9 cellular contexts compared by ENCODE assay signal in genomic region chr6:32845381-32845884, GRCh38. TPM values are rescaled to one million over a fixed set of nuclear protein-coding genes. Genes with fewer than 3 reads are reported as not detected.
DNase-seq lines count a peak whose midpoint lies in the region; ATAC-seq and TF ChIP-seq lines count a peak whose summit lies in the region.
"Had no signal": no experiment of that assay in that cellular context is flagged by ENCODE, and none has a peak within 500 bp of the region (broad histone marks: within the 10 kb centered on the region; RNA-seq: fewer than 3 reads in every experiment).

No MANE protein-coding gene starts in this region.

- peak overlapping the region; percentile 100 for H3K27ac Mint-ChIP-seq in activated naive CD8-positive, alpha-beta T cell treated with anti-CD3 and anti-CD28 coated beads, Interleukin-2, amount 10 ng/mL, durations not matched to agents 7 days and 5 days

- POLR2A ChIA-PET in activated naive CD8-positive, alpha-beta T cell treated with anti-CD3 and anti-CD28 coated beads, Interleukin-2, amount 10 ng/mL, durations not matched to agents 7 days and 5 days (lab: Charles Lee) = interaction anchor here (0.8 to 10.7 kb wide), 18 partner anchors 11 to 1304 kb away, joined by 3 to 773 read pairs (median 4); partner anchors contain the start of genes BRD2, EHMT2, FKBPL and GPSM3

- DNase-seq in GDM1 (lab: John Stamatoyannopoulos, UW) (peak; percentile 14), NB4 (ENCODE audit: low read depth) (peak; percentile 76), posterior vena cava (ENCODE audit: low spot score) (peak; percentile 73), H4 (ENCODE audit: low spot score) (no peak), NCI-H345 (lab: John Stamatoyannopoulos, UW) (no peak)
- peak; percentile 70 for DNase-seq in activated naive CD8-positive, alpha-beta T cell treated with anti-CD3 and anti-CD28 coated beads, Interleukin-2, amount 10 ng/mL, durations not matched to agents 7 days and 5 days
- DNase-seq: SW 1271 had no signal

- peak overlapping the region; percentile 87 for H3K4me3 ChIP-seq in NB4 (ENCODE audit: low read depth, low read length)

- TF ChIP-seq POLR2A in NB4 (IDR thresholded peaks at IDR 0.05; ENCODE audit: extremely low read depth, insufficient read length) = no peak

- peaks cover 87% of the 10 kb centered on the region for H3K36me3 Mint-ChIP-seq in activated naive CD8-positive, alpha-beta T cell treated with anti-CD3 and anti-CD28 coated beads, Interleukin-2, amount 10 ng/mL, durations not matched to agents 7 days and 5 days

- no peaks in the 10 kb centered on the region for H3K9me3 Mint-ChIP-seq in activated naive CD8-positive, alpha-beta T cell treated with anti-CD3 and anti-CD28 coated beads, Interleukin-2, amount 10 ng/mL, durations not matched to agents 7 days and 5 days

- intact Hi-C loops in posterior vena cava (cut with DNase I) = no loop called here

- peaks cover 71% of the 10 kb centered on the region for H3K4me1 Mint-ChIP-seq in activated naive CD8-positive, alpha-beta T cell treated with anti-CD3 and anti-CD28 coated beads, Interleukin-2, amount 10 ng/mL, durations not matched to agents 7 days and 5 days

- no peaks in the 10 kb centered on the region for H3K27me3 Mint-ChIP-seq in activated naive CD8-positive, alpha-beta T cell treated with anti-CD3 and anti-CD28 coated beads, Interleukin-2, amount 10 ng/mL, durations not matched to agents 7 days and 5 days

- no peak for TF ChIP-seq CTCF in NB4 (IDR thresholded peaks at IDR 0.05; ENCODE audit: low read depth, low read length)

- peak overlapping the region; percentile 97 for H3K4me3 Mint-ChIP-seq in activated naive CD8-positive, alpha-beta T cell treated with anti-CD3 and anti-CD28 coated beads, Interleukin-2, amount 10 ng/mL, durations not matched to agents 7 days and 5 days

- peak; percentile 7 for ATAC-seq in activated naive CD8-positive, alpha-beta T cell treated with anti-CD3 and anti-CD28 coated beads, Interleukin-2, amount 10 ng/mL, durations not matched to agents 7 days and 5 days (ENCODE audit: low read depth)
- no peak for ATAC-seq in HG03045 (IDR thresholded peaks at IDR 0.05; ENCODE audit: unreplicated experiment)
- no peak for ATAC-seq in GM21390 (IDR thresholded peaks at IDR 0.05; ENCODE audit: unreplicated experiment)

RNA-seq across cellular contexts. Expression of gene PSMB8, which starts 1.6 kb away (rescaled TPM):
- 100 to 1,000 TPM; 308 to 327 TPM for total RNA-seq in activated naive CD8-positive, alpha-beta T cell treated with anti-CD3 and anti-CD28 coated beads, Interleukin-2, amount 10 ng/mL, durations not matched to agents 7 days and 5 days
- 10 to 100 TPM; 37.7 to 42.8 TPM for total RNA-seq in posterior vena cava
- 210 and 212 TPM in 2 replicates for total RNA-seq in H4 (2014; rRNA removed; shearing (Covaris generic))

RNA-seq across cellular contexts. Expression of gene TAP2, which starts 6.9 kb away (rescaled TPM):
- 100 to 1,000 TPM; 209 to 210 TPM for total RNA-seq in activated naive CD8-positive, alpha-beta T cell treated with anti-CD3 and anti-CD28 coated beads, Interleukin-2, amount 10 ng/mL, durations not matched to agents 7 days and 5 days
- total RNA-seq in posterior vena cava = 10 to 100 TPM; 23.3 to 27.4 TPM
- total RNA-seq in H4 (2014; rRNA removed; shearing (Covaris generic)) = 27.4 and 29.8 TPM in 2 replicates

RNA-seq across cellular contexts. Expression of gene TAP1, which starts 8.1 kb away (rescaled TPM):
- total RNA-seq in activated naive CD8-positive, alpha-beta T cell treated with anti-CD3 and anti-CD28 coated beads, Interleukin-2, amount 10 ng/mL, durations not matched to agents 7 days and 5 days = 100 to 1,000 TPM; 315 to 323 TPM
- total RNA-seq in posterior vena cava = 10 to 100 TPM; 30.2 to 47.3 TPM
- 60.9 and 66.1 TPM in 2 replicates for total RNA-seq in H4 (2014; rRNA removed; shearing (Covaris generic))

RNA-seq across cellular contexts. Expression of gene PSMB9, which starts 8.6 kb away (rescaled TPM):
- total RNA-seq in activated naive CD8-positive, alpha-beta T cell treated with anti-CD3 and anti-CD28 coated beads, Interleukin-2, amount 10 ng/mL, durations not matched to agents 7 days and 5 days = 100 to 1,000 TPM; 353 to 356 TPM
- total RNA-seq in posterior vena cava = 10 to 100 TPM; 23.9 to 25.6 TPM
- total RNA-seq in H4 (2014; rRNA removed; shearing (Covaris generic)) = 120 and 150 TPM in 2 replicates

RNA-seq across cellular contexts. Expression of gene HLA-DOB, which starts 28.6 kb away (rescaled TPM):
- total RNA-seq in activated naive CD8-positive, alpha-beta T cell treated with anti-CD3 and anti-CD28 coated beads, Interleukin-2, amount 10 ng/mL, durations not matched to agents 7 days and 5 days = 1 to 10 TPM; 2.4 to 3.1 TPM
- total RNA-seq in posterior vena cava = under 1 TPM; 0.19 to 0.69 TPM
- total RNA-seq in H4 (2014; rRNA removed; shearing (Covaris generic)) = not detected in 2 replicates

Comparison
In these comparisons a context has a peak if more than half of its experiments do, and no peak if none do; other contexts are left out.
1. DNase-seq: peak in GDM1 (single experiment), NB4 (single experiment), activated naive CD8-positive, alpha-beta T cell treated with anti-CD3 and anti-CD28 coated beads, Interleukin-2, amount 10 ng/mL, durations not matched to agents 7 days and 5 days (single experiment) and posterior vena cava (single experiment); none in H4 (single experiment) and NCI-H345 (single experiment).